ENCODE assay signal across 23 cellular contexts in the genomic region with DNA sequence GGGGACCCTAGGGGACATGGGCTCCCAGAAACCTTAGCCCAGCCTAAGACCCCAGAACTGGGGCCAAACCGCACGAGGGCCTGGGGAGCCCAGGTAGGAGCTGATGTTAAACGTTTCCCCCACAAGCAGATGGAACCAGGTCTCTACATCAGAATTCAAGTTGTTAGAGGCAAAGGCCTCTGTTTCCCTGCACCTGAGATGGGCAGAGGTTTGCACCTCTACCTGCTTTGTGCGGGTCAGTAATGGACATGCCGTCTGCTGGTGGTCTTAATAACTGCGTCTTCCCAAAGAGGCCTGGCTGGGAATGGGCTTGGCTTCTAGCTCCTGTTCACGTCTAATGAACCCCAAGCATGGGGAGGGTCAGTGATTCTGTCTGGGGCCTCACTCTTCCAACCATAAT.
"Had no signal": no experiment of that assay in that cellular context is flagged by ENCODE, and none has a peak within 500 bp of the region (broad histone marks: within the 10 kb centered on the region; RNA-seq: fewer than 3 reads in every experiment).

No MANE protein-coding gene starts in this region.

- FAIRE-seq: HTR-8/SVneo, K562 had no signal

- H3K9me3 Mint-ChIP-seq: IgD-negative memory B cell had no signal

- H3K4me2 ChIP-seq: KMS-11, SK-N-SH had no signal

- H3K27ac Mint-ChIP-seq: IgD-negative memory B cell had no signal

- H3K4me3 Mint-ChIP-seq: IgD-negative memory B cell had no signal

- DNase-seq: Kasumi-1, MM.1S, NCI-H1092 treated with DMSO at 0.1 percent for 48 hours, NCI-H1436, NCI-H187, NCI-H2029, NCI-H2081 treated with DMSO at 0.1 percent for 48 hours, NCI-H2171, NCI-H226, NCI-H446, NCI-H510A, NCI-H524 treated with DMSO at 0.1 percent for 48 hours, NCI-H69, NCI-H774, SHP77, SK-N-SH, SW 1271 had no signal

- ATAC-seq: K562, Panc1 had no signal

- H3K27me3 Mint-ChIP-seq: IgD-negative memory B cell had no signal

- H3K9me3 ChIP-seq: SK-N-SH had no signal

- H3K4me3 ChIP-seq: K562 had no signal

- H3K27ac ChIP-seq: HL-60, KMS-11 had no signal

- H3K9ac ChIP-seq: KMS-11, SK-N-SH had no signal
